14 cellular contexts compared by ENCODE assay signal in genomic region chr2:6103949-6104348, GRCh38.
DNase-seq lines count a peak whose midpoint lies in the region; TF ChIP-seq lines count a peak whose summit lies in the region.
"Had no signal": no experiment of that assay in that cellular context is flagged by ENCODE, and none has a peak within 500 bp of the region (broad histone marks: within the 10 kb centered on the region; RNA-seq: fewer than 3 reads in every experiment).

No MANE protein-coding gene starts in this region.

- no peak overlapping the region for H3K27ac Mint-ChIP-seq in MCF 10A (ENCODE audit: low read depth, unreplicated experiment)
- H3K27ac Mint-ChIP-seq: activated T-cell treated with anti-CD3 and anti-CD28 coated beads, Interleukin-2, amount 50 U/mL, for 24 hours; natural killer cell treated with Interleukin-12 subunit alpha and Interleukin-12 subunit beta and Interleukin-15 and Interleukin-18, amount 100 ng/mL, for 72 hours had no signal

- H3K9me3 ChIP-seq in mammary epithelial cell (replicated peaks; ENCODE audit: insufficient read depth, low read length) (peaks cover 13% of the 10 kb centered on the region), ovary (no peaks in the 10 kb centered on the region)
- H3K9me3 ChIP-seq: gastrocnemius medialis had no signal

- no peaks in the 10 kb centered on the region for H3K4me1 Mint-ChIP-seq in MCF 10A (ENCODE audit: insufficient read depth, unreplicated experiment)

- no peaks in the 10 kb centered on the region for H3K36me3 Mint-ChIP-seq in MCF 10A (ENCODE audit: insufficient read depth, unreplicated experiment)
- H3K36me3 Mint-ChIP-seq: natural killer cell treated with Interleukin-12 subunit alpha and Interleukin-12 subunit beta and Interleukin-15 and Interleukin-18, amount 100 ng/mL, for 72 hours had no signal

- dilution Hi-C loops in mammary epithelial cell (cut with HindIII; ENCODE audit: low sequenced_read_pairs), result no loop called here

- no peak overlapping the region for H3K9ac ChIP-seq in mammary epithelial cell (ENCODE audit: insufficient read depth, low read length)

- no peak overlapping the region for H3K27ac ChIP-seq in mammary epithelial cell (ENCODE audit: insufficient read depth, low read depth, low read length)
- no peak overlapping the region for H3K27ac ChIP-seq in ovary
- H3K27ac ChIP-seq: gastrocnemius medialis had no signal

- no peak overlapping the region for H3K4me3 Mint-ChIP-seq in MCF 10A (ENCODE audit: unreplicated experiment)
- H3K4me3 Mint-ChIP-seq: activated T-cell treated with anti-CD3 and anti-CD28 coated beads, Interleukin-2, amount 50 U/mL, for 24 hours; natural killer cell treated with Interleukin-12 subunit alpha and Interleukin-12 subunit beta and Interleukin-15 and Interleukin-18, amount 100 ng/mL, for 72 hours had no signal

- CTCF ChIA-PET in MCF 10A (lab: Yijun Ruan, JAX) (interaction anchor here (0.6 kb wide), 1 partner anchor 1001 kb away, joined by 3 read pairs; no protein-coding TSS in a partner anchor), mammary epithelial cell (lab: Charles Lee; ENCODE audit: low non-redundant PET) (no interaction called here)

- BruUV-seq in MCF 10A (replicated peaks; lab: Mats Ljungman, UMichigan) (no TSS peak), mammary epithelial cell (replicated peaks; lab: Mats Ljungman, UMichigan) (no TSS peak)

- H3K4me3 ChIP-seq in mammary epithelial cell (replicated peaks in 1 of 3; ENCODE audit: insufficient read depth in 1 of 3, low read depth in 2 of 3, low read length in 3 of 3), result no peak overlapping the region
- no peak overlapping the region for H3K4me3 ChIP-seq in ovary
- H3K4me3 ChIP-seq: gastrocnemius medialis had no signal

- H4K20me1 ChIP-seq in mammary epithelial cell (ENCODE audit: insufficient read depth, low read length), result no peaks in the 10 kb centered on the region

- H3K9me3 Mint-ChIP-seq in MCF 10A (ENCODE audit: unreplicated experiment), result peaks cover 8% of the 10 kb centered on the region

- H2AFZ ChIP-seq in mammary epithelial cell (ENCODE audit: low read depth, low read length), result no peak overlapping the region

- in situ Hi-C loops in mammary epithelial cell (cut with MboI; ENCODE audit: low sequenced_read_pairs in 2 of 2), result no loop called here

- H3K4me1 ChIP-seq in mammary epithelial cell (ENCODE audit: insufficient read depth, low read length) (no peaks in the 10 kb centered on the region), ovary (ENCODE audit: insufficient read depth) (no peaks in the 10 kb centered on the region)
- H3K4me1 ChIP-seq: gastrocnemius medialis had no signal

- H3K27me3 Mint-ChIP-seq in MCF 10A (ENCODE audit: insufficient read depth, unreplicated experiment), result no peaks in the 10 kb centered on the region
- H3K27me3 Mint-ChIP-seq: activated T-cell treated with anti-CD3 and anti-CD28 coated beads, Interleukin-2, amount 50 U/mL, for 24 hours; natural killer cell treated with Interleukin-12 subunit alpha and Interleukin-12 subunit beta and Interleukin-15 and Interleukin-18, amount 100 ng/mL, for 72 hours had no signal

- H3K27me3 ChIP-seq in mammary epithelial cell (ENCODE audit: insufficient read depth, low read length) (no peaks in the 10 kb centered on the region), ovary (no peaks in the 10 kb centered on the region)
- H3K27me3 ChIP-seq: gastrocnemius medialis had no signal

- POLR2A ChIA-PET in MCF 10A (lab: Yijun Ruan, JAX), result interaction anchor here (0.7 kb wide), 1 partner anchor 105 kb away, joined by 3 read pairs; no protein-coding TSS in a partner anchor

- no peaks in the 10 kb centered on the region for H3K36me3 ChIP-seq in mammary epithelial cell (ENCODE audit: insufficient read depth, low read length)
- no peaks in the 10 kb centered on the region for H3K36me3 ChIP-seq in ovary
- H3K36me3 ChIP-seq: gastrocnemius medialis had no signal

- 69% methylated on average over 2 of the region's 3 CpGs for WGBS in mammary epithelial cell (ENCODE audit: low coverage, missing lambda C conversion rate)
- 65 to 86% (median 78%) methylated on average over 3 of the region's 3 CpGs for WGBS in ovary, 3 donors

- TF ChIP-seq POLR2A in ovary (IDR thresholded peaks at IDR 0.05), result no peak

- intact Hi-C loops in MCF 10A (cut with micrococcal nuclease), result no loop called here
- intact Hi-C loops in mammary epithelial cell (cut with micrococcal nuclease), result no loop called here
- intact Hi-C loops in ovary (cut with DNase I), result no loop called here

- TF ChIP-seq EP300 in ovary (IDR thresholded peaks at IDR 0.05), result no peak

- no peaks in the 10 kb centered on the region for H3K79me2 ChIP-seq in mammary epithelial cell (ENCODE audit: insufficient read depth, low read length)

- H3K4me2 ChIP-seq in mammary epithelial cell (ENCODE audit: insufficient read depth, low read depth, low read length), result no peak overlapping the region

- TF ChIP-seq CTCF in MCF 10A (IDR thresholded peaks at IDR 0.05; ENCODE audit: unreplicated experiment) (no peak), mammary epithelial cell (conservative IDR thresholded peaks at IDR 0.05 in 1 of 2, IDR thresholded peaks at IDR 0.05 in 1 of 2; ENCODE audit: extremely low read depth in 1 of 2, insufficient read depth in 1 of 2, low read depth in 1 of 2, low read length in 2 of 2) (no peak), ovary (IDR thresholded peaks at IDR 0.05) (no peak)

- DNase-seq in MCF 10A (ENCODE audit: unreplicated experiment) (peak; percentile 4), mammary epithelial cell (no peak), NCI-H187 treated with DMSO at 0.1 percent for 48 hours (lab: John Stamatoyannopoulos, UW) (peak; percentile 78), SK-N-DZ (ENCODE audit: low spot score) (peak; percentile 26), NCI-H1694 (lab: John Stamatoyannopoulos, UW) (no peak), foreskin melanocyte (no peak), ovary (no peak)
- no peak for DNase-seq in stimulated activated CD4-positive, alpha-beta T cell treated with anti-CD3 and anti-CD28 coated beads, Interleukin-2, amount 100 ng/mL, for 48 hours
- DNase-seq: activated T-cell treated with anti-CD3 and anti-CD28 coated beads, Interleukin-2, amount 50 U/mL, for 24 hours; gastrocnemius medialis; kidney glomerular epithelial cell; Right ventricle myocardium superior; trophoblast cell had no signal

Comparison
In these comparisons a context has a peak if more than half of its experiments do, and no peak if none do; other contexts are left out.
1. DNase-seq: peak in MCF 10A (single experiment), NCI-H187 treated with DMSO at 0.1 percent for 48 hours (single experiment) and SK-N-DZ (single experiment); none in mammary epithelial cell (single experiment), stimulated activated CD4-positive, alpha-beta T cell treated with anti-CD3 and anti-CD28 coated beads, Interleukin-2, amount 100 ng/mL, for 48 hours (0 of 2), NCI-H1694 (single experiment), foreskin melanocyte (single experiment) and ovary (0 of 5).